ENCODE assay signal across 8 cellular contexts in the genomic region with DNA sequence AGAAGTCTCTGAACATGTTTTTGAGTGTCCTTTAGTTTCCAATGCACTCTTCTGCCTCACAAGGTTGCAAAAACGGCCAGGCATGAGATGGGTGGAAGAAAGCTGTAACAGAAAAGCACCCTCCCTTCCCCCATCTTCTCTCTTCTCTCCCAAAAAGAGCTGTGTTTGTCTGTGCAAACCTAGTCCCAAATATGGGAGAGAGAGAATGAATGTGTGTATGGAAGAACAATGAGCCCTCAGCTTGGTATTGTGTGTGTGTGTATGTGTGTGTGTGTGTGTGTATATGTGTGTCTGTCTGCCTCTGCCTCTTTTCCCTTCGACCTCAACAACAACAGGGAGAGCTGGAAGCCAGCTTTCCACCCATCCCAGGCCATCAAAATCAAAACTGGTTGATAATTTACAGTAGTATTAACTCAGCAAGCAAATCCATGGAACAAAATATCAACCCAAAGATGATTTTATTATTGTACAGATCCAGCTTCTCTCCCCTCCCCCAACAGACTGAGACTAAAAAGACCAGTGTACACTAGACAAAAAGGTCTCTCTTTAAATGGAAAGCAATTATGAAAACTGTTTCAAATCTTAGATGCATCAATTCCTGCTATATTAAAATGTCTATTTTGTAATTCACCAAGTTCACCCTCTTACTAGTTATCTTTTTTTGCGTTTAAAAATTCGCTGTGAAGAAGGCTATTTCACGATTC. TPM values are rescaled to one million over a fixed set of nuclear protein-coding genes. Genes with fewer than 3 reads are reported as not detected.
DNase-seq lines count a peak whose midpoint lies in the region; ATAC-seq and TF ChIP-seq lines count a peak whose summit lies in the region.

No MANE protein-coding gene starts in this region.

- intact Hi-C loops in activated T-helper 1 cell treated with anti-CD3 and anti-CD28 coated beads, Interleukin-12 subunit alpha, Interleukin-12 subunit beta, Interleukin-2, Interleukin-4 antibody, amounts not matched to agents 30 ng/mL and 10 ng/mL and 1 ng/mL, durations not matched to agents 14 hours and 24 hours and 36 hours (cut with micrococcal nuclease), result loop anchor here (2.0 to 5.0 kb wide), 3 partner anchors 62 to 853 kb away; partner anchors contain the start of genes ENO1 and PARK7

- H3K27me3 Mint-ChIP-seq in activated T-helper 1 cell treated with anti-CD3 and anti-CD28 coated beads, Interleukin-12 subunit alpha, Interleukin-12 subunit beta, Interleukin-2, Interleukin-4 antibody, amounts not matched to agents 30 ng/mL and 10 ng/mL and 1 ng/mL, durations not matched to agents 14 hours and 24 hours and 36 hours (ENCODE audit: insufficient read depth), result peaks cover 4% of the 10 kb centered on the region

- no peaks in the 10 kb centered on the region for H3K9me3 Mint-ChIP-seq in activated T-helper 1 cell treated with anti-CD3 and anti-CD28 coated beads, Interleukin-12 subunit alpha, Interleukin-12 subunit beta, Interleukin-2, Interleukin-4 antibody, amounts not matched to agents 30 ng/mL and 10 ng/mL and 1 ng/mL, durations not matched to agents 14 hours and 24 hours and 36 hours

- H3K27ac Mint-ChIP-seq in activated T-helper 1 cell treated with anti-CD3 and anti-CD28 coated beads, Interleukin-12 subunit alpha, Interleukin-12 subunit beta, Interleukin-2, Interleukin-4 antibody, amounts not matched to agents 30 ng/mL and 10 ng/mL and 1 ng/mL, durations not matched to agents 14 hours and 24 hours and 36 hours, result peak overlapping the region; percentile 72

- H3K9ac ChIP-seq in HUES64 (ENCODE audit: low read depth, low read length) (peak overlapping the region; percentile 89; the same call in 1 of the 2 replicates), skeletal muscle satellite cell (ENCODE audit: low read depth, low read length) (peak overlapping the region; percentile 95)

- H3K4me3 ChIP-seq in HUES64 (ENCODE audit: low read length) (peak overlapping the region; percentile 94), skeletal muscle satellite cell (ENCODE audit: low read length) (peak overlapping the region; percentile 92)

- peaks cover 27% of the 10 kb centered on the region for H3K4me1 ChIP-seq in HUES64 (ENCODE audit: insufficient read depth, low read length)
- H3K4me1 ChIP-seq in skeletal muscle satellite cell (ENCODE audit: control insufficient read depth, insufficient read depth, low read length), result peaks cover 38% of the 10 kb centered on the region

- ATAC-seq in GM18502 (IDR thresholded peaks at IDR 0.05; ENCODE audit: poor library complexity, unreplicated experiment), result no peak

- DNase-seq in C1 segment of cervical spinal cord (lab: John Stamatoyannopoulos, UW) (peak in 12 of 14 donors; percentile 9 to 64 (median 45)), hypothalamus (lab: John Stamatoyannopoulos, UW) (peak in 29 of 51 donors; percentile 10 to 90 (median 31)), HEK293T (ENCODE audit: extremely low spot score) (no peak), UCSD-AML1 (lab: John Stamatoyannopoulos, UW; ENCODE audit: unreplicated experiment) (no peak)
- DNase-seq in activated T-helper 1 cell treated with anti-CD3 and anti-CD28 coated beads, Interleukin-12 subunit alpha, Interleukin-12 subunit beta, Interleukin-2, Interleukin-4 antibody, amounts not matched to agents 30 ng/mL and 10 ng/mL and 1 ng/mL, durations not matched to agents 14 hours and 24 hours and 36 hours (ENCODE audit: low spot score), result no peak

- peaks cover 45% of the 10 kb centered on the region for H3K4me1 Mint-ChIP-seq in activated T-helper 1 cell treated with anti-CD3 and anti-CD28 coated beads, Interleukin-12 subunit alpha, Interleukin-12 subunit beta, Interleukin-2, Interleukin-4 antibody, amounts not matched to agents 30 ng/mL and 10 ng/mL and 1 ng/mL, durations not matched to agents 14 hours and 24 hours and 36 hours (ENCODE audit: low read depth)

- no peaks in the 10 kb centered on the region for H3K27me3 ChIP-seq in HUES64 (ENCODE audit: insufficient read depth, low read length)
- no peaks in the 10 kb centered on the region for H3K27me3 ChIP-seq in skeletal muscle satellite cell (ENCODE audit: control insufficient read depth, insufficient read depth, low read length)

- CTCF ChIA-PET in HEK293T (lab: Yijun Ruan, JAX), result interaction anchor here (0.6 to 1.9 kb wide), 6 partner anchors 30 to 125 kb away, joined by 3 to 19 read pairs (median 6); no protein-coding TSS in a partner anchor

- H3K36me3 ChIP-seq in HUES64 (ENCODE audit: insufficient read depth, low read length) (no peaks in the 10 kb centered on the region), skeletal muscle satellite cell (ENCODE audit: insufficient read depth, low read length) (no peaks in the 10 kb centered on the region)

- POLR2A ChIA-PET in HEK293T (lab: Yijun Ruan, JAX), result interaction anchor here (0.6 to 1.6 kb wide), 3 partner anchors 33 to 92 kb away, joined by 3 to 5 read pairs (median 4); partner anchors contain the start of gene ENO1

- no peak overlapping the region for H3K27ac ChIP-seq in HUES64 (ENCODE audit: low read depth, low read length)

- no peaks in the 10 kb centered on the region for H3K36me3 Mint-ChIP-seq in activated T-helper 1 cell treated with anti-CD3 and anti-CD28 coated beads, Interleukin-12 subunit alpha, Interleukin-12 subunit beta, Interleukin-2, Interleukin-4 antibody, amounts not matched to agents 30 ng/mL and 10 ng/mL and 1 ng/mL, durations not matched to agents 14 hours and 24 hours and 36 hours (ENCODE audit: low read depth)

- 36% methylated on average over 4 of the region's 5 CpGs for WGBS in HUES64

- peak overlapping the region; percentile 97 for H3K4me2 ChIP-seq in skeletal muscle satellite cell (ENCODE audit: low read length)

- H3K9me3 ChIP-seq in HUES64 (ENCODE audit: insufficient read depth, low read depth, low read length), result no peaks in the 10 kb centered on the region
- no peaks in the 10 kb centered on the region for H3K9me3 ChIP-seq in skeletal muscle satellite cell (replicated peaks; ENCODE audit: low read length)

- peak overlapping the region; percentile 86 for H3K4me3 Mint-ChIP-seq in activated T-helper 1 cell treated with anti-CD3 and anti-CD28 coated beads, Interleukin-12 subunit alpha, Interleukin-12 subunit beta, Interleukin-2, Interleukin-4 antibody, amounts not matched to agents 30 ng/mL and 10 ng/mL and 1 ng/mL, durations not matched to agents 14 hours and 24 hours and 36 hours

TF ChIP-seq in HEK293T, 16 proteins besides CTCF, POLR2A, EP300 and RAD21:
- no peak for TF ChIP-seq LEF1 (IDR thresholded peaks at IDR 0.05; ENCODE audit: borderline replicate concordance)
- TF ChIP-seq NFRKB (IDR thresholded peaks at IDR 0.05), result no peak
- TF ChIP-seq ZNF384 (IDR thresholded peaks at IDR 0.05), result no peak
- TF ChIP-seq FOXA1 (IDR thresholded peaks at IDR 0.05), result no peak
- TF ChIP-seq FOXM1 (IDR thresholded peaks at IDR 0.05; ENCODE audit: borderline replicate concordance), result no peak
- TF ChIP-seq SUZ12 (IDR thresholded peaks at IDR 0.05), result no peak
- TF ChIP-seq HDGF (IDR thresholded peaks at IDR 0.05; ENCODE audit: borderline replicate concordance), result no peak
- TF ChIP-seq, protein P1, sequence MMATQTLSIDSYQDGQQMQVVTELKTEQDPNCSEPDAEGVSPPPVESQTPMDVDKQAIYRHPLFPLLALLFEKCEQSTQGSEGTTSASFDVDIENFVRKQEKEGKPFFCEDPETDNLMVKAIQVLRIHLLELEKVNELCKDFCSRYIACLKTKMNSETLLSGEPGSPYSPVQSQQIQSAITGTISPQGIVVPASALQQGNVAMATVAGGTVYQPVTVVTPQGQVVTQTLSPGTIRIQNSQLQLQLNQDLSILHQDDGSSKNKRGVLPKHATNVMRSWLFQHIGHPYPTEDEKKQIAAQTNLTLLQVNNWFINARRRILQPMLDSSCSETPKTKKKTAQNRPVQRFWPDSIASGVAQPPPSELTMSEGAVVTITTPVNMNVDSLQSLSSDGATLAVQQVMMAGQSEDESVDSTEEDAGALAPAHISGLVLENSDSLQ (IDR thresholded peaks at IDR 0.05), result no peak
- TF ChIP-seq BHLHE40 (IDR thresholded peaks at IDR 0.05; ENCODE audit: borderline replicate concordance), result no peak
- no peak for TF ChIP-seq FOXK2 (IDR thresholded peaks at IDR 0.05)
- no peak for TF ChIP-seq ELF4 (IDR thresholded peaks at IDR 0.05)
- no peak for TF ChIP-seq ARNT (IDR thresholded peaks at IDR 0.05)
- TF ChIP-seq L3MBTL2 (conservative IDR thresholded peaks at IDR 0.05), result no peak
- TF ChIP-seq SP1 (IDR thresholded peaks at IDR 0.05), result no peak
- no peak for TF ChIP-seq TARDBP (IDR thresholded peaks at IDR 0.05)
- no peak for TF ChIP-seq CTBP1 (IDR thresholded peaks at IDR 0.05; ENCODE audit: borderline replicate concordance)
TF ChIP-seq in HEK293T: peak in this region for 0.

RNA-seq across cellular contexts. Expression of gene RERE, which starts 1.7 kb away (rescaled TPM):
- 61.9 TPM for polyA plus RNA-seq in HUES64 (2013, experiment 1 of 2)
- 62.1 TPM for polyA plus RNA-seq in HUES64 (2013, experiment 2 of 2)
- 82.0 and 90.9 TPM in 2 replicates for total RNA-seq in activated T-helper 1 cell treated with anti-CD3 and anti-CD28 coated beads, Interleukin-12 subunit alpha, Interleukin-12 subunit beta, Interleukin-2, Interleukin-4 antibody, amounts not matched to agents 30 ng/mL and 10 ng/mL and 1 ng/mL, durations not matched to agents 14 hours and 24 hours and 36 hours
- total RNA-seq in skeletal muscle satellite cell (2012; rRNA removed), result 14.9 and 24.1 TPM in 2 replicates

Comparison
In these comparisons a context has a peak if more than half of its experiments do, and no peak if none do; other contexts are left out.
1. DNase-seq: peak in C1 segment of cervical spinal cord (12 of 14) and hypothalamus (29 of 51); none in activated T-helper 1 cell treated with anti-CD3 and anti-CD28 coated beads, Interleukin-12 subunit alpha, Interleukin-12 subunit beta, Interleukin-2, Interleukin-4 antibody, amounts not matched to agents 30 ng/mL and 10 ng/mL and 1 ng/mL, durations not matched to agents 14 hours and 24 hours and 36 hours (single experiment), HEK293T (single experiment) and UCSD-AML1 (single experiment).